In the genomic region with DNA sequence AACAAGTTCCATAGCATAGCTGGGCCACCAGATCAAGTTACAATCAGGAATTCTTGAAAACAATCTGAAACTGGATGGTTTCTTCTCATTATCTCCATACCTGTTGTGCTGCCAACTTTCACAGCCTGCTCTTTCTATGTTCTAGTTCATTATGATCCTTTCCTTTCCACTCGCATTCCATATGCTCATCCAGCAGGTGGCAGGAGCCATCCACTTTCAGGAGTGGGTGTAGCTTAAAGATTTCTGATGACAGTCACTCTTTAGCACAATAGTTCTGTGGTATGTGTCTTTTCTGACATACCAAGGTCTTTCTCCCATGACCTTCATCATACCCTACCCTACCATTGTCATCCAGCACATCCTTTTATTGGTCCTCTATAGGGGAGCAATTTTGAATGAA, we compare ENCODE assay signal across 8 cellular contexts. TPM values are rescaled to one million over a fixed set of nuclear protein-coding genes. Genes with fewer than 3 reads are reported as not detected.
A peak's percentile ranks its signal among the peaks of the same experiment; 100 is the strongest.
DNase-seq lines count a peak whose midpoint lies in the region; ATAC-seq, FAIRE-seq and TF ChIP-seq lines count a peak whose summit lies in the region.

No MANE protein-coding gene starts in this region.

- H4K20me1 ChIP-seq in DOHH2 (ENCODE audit: control insufficient read depth, insufficient read depth, low read depth, low read length), result no peaks in the 10 kb centered on the region
- H4K20me1 ChIP-seq in fibroblast of lung (ENCODE audit: control insufficient read depth, extremely low read depth, insufficient read depth, low read length), result no peaks in the 10 kb centered on the region

- ATAC-seq in pancreas, result peak in 3 of 4 donors; percentile 81 to 85 (median 85)
- no peak for ATAC-seq in GM19328 (IDR thresholded peaks at IDR 0.05; ENCODE audit: unreplicated experiment)

- H3K4me3 ChIP-seq in DOHH2 (ENCODE audit: low read length), result no peak overlapping the region
- H3K4me3 ChIP-seq in fibroblast of lung (replicated peaks in 1 of 4; ENCODE audit: control extremely low read depth in 1 of 4, insufficient read depth in 1 of 4, low read depth in 3 of 4, low read length in 4 of 4), result no peak overlapping the region
- no peak overlapping the region for H3K4me3 ChIP-seq in pancreas

- H3K36me3 ChIP-seq in DOHH2 (ENCODE audit: control insufficient read depth, low read length) (no peaks in the 10 kb centered on the region), fibroblast of lung (ENCODE audit: control insufficient read depth, insufficient read depth, low read length) (no peaks in the 10 kb centered on the region), pancreas (no peaks in the 10 kb centered on the region)

- peak; percentile 29 for FAIRE-seq in pancreas (lab: Jason Lieb, UNC)

- no peaks in the 10 kb centered on the region for H3F3A ChIP-seq in DOHH2 (ENCODE audit: control insufficient read depth, insufficient read depth)

- H3K27me3 ChIP-seq in DOHH2 (ENCODE audit: control insufficient read depth, low read length) (no peaks in the 10 kb centered on the region), fibroblast of lung (ENCODE audit: control insufficient read depth, insufficient read depth, low read length) (no peaks in the 10 kb centered on the region), pancreas (no peaks in the 10 kb centered on the region)

- peak; percentile 46 for TF ChIP-seq CTCF in DOHH2 (IDR thresholded peaks at IDR 0.05; ENCODE audit: low read depth, low read length, poor library complexity, severe bottlenecking)
- TF ChIP-seq CTCF in fibroblast of lung (conservative IDR thresholded peaks at IDR 0.05 in 1 of 2, IDR thresholded peaks at IDR 0.05 in 1 of 2; ENCODE audit: low read depth in 1 of 2, low read length in 2 of 2), result peak; percentile 44 to 61
- TF ChIP-seq CTCF in pancreas (IDR thresholded peaks at IDR 0.05), result peak in 2 of 4 donors; percentile 26 to 27

- 0% methylated on average over 1 of the region's 1 CpG for WGBS in pancreas, 2 donors

- H3K4me1 ChIP-seq in DOHH2 (ENCODE audit: control insufficient read depth, low read length), result no peaks in the 10 kb centered on the region
- H3K4me1 ChIP-seq in fibroblast of lung (ENCODE audit: control insufficient read depth, extremely low read depth, insufficient read depth, low read length), result no peaks in the 10 kb centered on the region
- H3K4me1 ChIP-seq in pancreas, result no peaks in the 10 kb centered on the region

- intact Hi-C loops in pancreas (cut with DNase I), result no loop called here

- H3K4me2 ChIP-seq in DOHH2 (ENCODE audit: low read length) (no peak overlapping the region), fibroblast of lung (ENCODE audit: extremely low read depth, insufficient read depth, low read length) (no peak overlapping the region)

- no peaks in the 10 kb centered on the region for H3K9me2 ChIP-seq in DOHH2 (replicated peaks; ENCODE audit: control insufficient read depth, low read length)

- H3K79me2 ChIP-seq in DOHH2 (ENCODE audit: control insufficient read depth, low read length) (no peaks in the 10 kb centered on the region), fibroblast of lung (ENCODE audit: control insufficient read depth, insufficient read depth, low read length) (no peaks in the 10 kb centered on the region)

- H3K27ac ChIP-seq in DOHH2 (ENCODE audit: low read depth, low read length) (no peak overlapping the region), fibroblast of lung (ENCODE audit: insufficient read depth, low read length) (no peak overlapping the region), pancreas (no peak overlapping the region)

- peak; percentile 15 to 25 for DNase-seq in Kasumi-1 (lab: John Stamatoyannopoulos, UW)
- DNase-seq in activated CD4-positive, alpha-beta T cell treated with anti-CD3 and anti-CD28 coated beads, Interleukin-2, amount 50 U/mL, for 4 hours, result peak; percentile 7 to 12
- peak; percentile 13 to 39 for DNase-seq in fibroblast of lung (ENCODE audit: low read depth in 2 of 2)
- peak in 3 of 6 donors; percentile 6 to 48 (median 16) for DNase-seq in pancreas
- no peak for DNase-seq in stimulated activated naive CD4-positive, alpha-beta T cell treated with Interleukin-2 at 50 U/mL for 16 hours (lab: John Stamatoyannopoulos, UW)
- no peak for DNase-seq in NCI-H2081 treated with DMSO at 0.1 percent for 48 hours (lab: John Stamatoyannopoulos, UW)

- H3K9ac ChIP-seq in fibroblast of lung (ENCODE audit: insufficient read depth, low read length), result no peak overlapping the region

- no peak overlapping the region for H2AFZ ChIP-seq in fibroblast of lung (ENCODE audit: low read length)

- H3K9me3 ChIP-seq in DOHH2 (ENCODE audit: control insufficient read depth, insufficient read depth, low read length) (no peaks in the 10 kb centered on the region), fibroblast of lung (ENCODE audit: control insufficient read depth, insufficient read depth, low read depth, low read length) (no peaks in the 10 kb centered on the region), pancreas (no peaks in the 10 kb centered on the region)

RNA-seq across cellular contexts. Expression of a gene that starts 46.4 kb away (rescaled TPM):
- not detected in 2 replicates for total RNA-seq in fibroblast of lung
- not detected in 2 replicates for polyA plus RNA-seq in fibroblast of lung
- polyA plus RNA-seq in fibroblast of lung (2012), result not detected in 2 replicates
- polyA minus RNA-seq in fibroblast of lung (ENCODE audit: low replicate concordance), result not detected in 2 replicates
- total RNA-seq in pancreas, result not detected
- under 1 TPM in 1 of 2 donors, not detected in 1; 0.28 TPM for polyA plus RNA-seq in pancreas

Comparison
In these comparisons a context has a peak if more than half of its experiments do, and no peak if none do; other contexts are left out.
1. DNase-seq: peak in Kasumi-1 (2 of 2), activated CD4-positive, alpha-beta T cell treated with anti-CD3 and anti-CD28 coated beads, Interleukin-2, amount 50 U/mL, for 4 hours (2 of 2) and fibroblast of lung (2 of 2); none in stimulated activated naive CD4-positive, alpha-beta T cell treated with Interleukin-2 at 50 U/mL for 16 hours (single experiment) and NCI-H2081 treated with DMSO at 0.1 percent for 48 hours (single experiment).